9 cellular contexts compared by ENCODE assay signal in genomic region chr12:47686645-47687240, GRCh38. TPM values are rescaled to one million over a fixed set of nuclear protein-coding genes. Genes with fewer than 3 reads are reported as not detected.
DNase-seq lines count a peak whose midpoint lies in the region; ATAC-seq, FAIRE-seq and TF ChIP-seq lines count a peak whose summit lies in the region.
"Had no signal": no experiment of that assay in that cellular context is flagged by ENCODE, and none has a peak within 500 bp of the region (broad histone marks: within the 10 kb centered on the region; RNA-seq: fewer than 3 reads in every experiment).

No MANE protein-coding gene starts in this region.

- peak; percentile 97 for FAIRE-seq in A204.1 (lab: Jason Lieb, UNC)
- peak; percentile 39 for FAIRE-seq in small intestine (lab: Jason Lieb, UNC)

- ATAC-seq in activated B cell treated with CpG ODN at 0.5 μM for 24 hours (ENCODE audit: low read depth): no peak
- no peak for ATAC-seq in gastroesophageal sphincter

- TF ChIP-seq POLR2A in gastroesophageal sphincter (IDR thresholded peaks at IDR 0.05): no peak

- TF ChIP-seq EP300 in gastroesophageal sphincter (IDR thresholded peaks at IDR 0.05): no peak

- intact Hi-C loops in activated B cell treated with CpG ODN at 0.5 μM for 24 hours (cut with micrococcal nuclease): loop anchor here (1.0 to 10.0 kb wide), 4 partner anchors 35 to 1012 kb away; no protein-coding TSS in a partner anchor

- no peak overlapping the region for H3K27ac ChIP-seq in MM.1S (ENCODE audit: low read length)
- no peak overlapping the region for H3K27ac ChIP-seq in gastroesophageal sphincter
- H3K27ac ChIP-seq in small intestine (ENCODE audit: low read depth in 1 of 2, low read length in 1 of 2): no peak overlapping the region

- no peak overlapping the region for H3K27ac Mint-ChIP-seq in activated B cell treated with CpG ODN at 0.5 μM for 24 hours
- H3K27ac Mint-ChIP-seq: stimulated activated naive B cell treated with anti-CD40 and anti-IgM and Interleukin-4, amounts not matched to agents 10 μg/mL and 1 μg/mL and 100 μg/mL, for 72 hours had no signal

- no peaks in the 10 kb centered on the region for H4K20me1 ChIP-seq in MM.1S (ENCODE audit: insufficient read depth, low read length)

- H3K79me2 ChIP-seq in MM.1S (ENCODE audit: low read length): no peaks in the 10 kb centered on the region

- 62 to 74% methylated on average over 4 of the region's 4 CpGs for WGBS in gastroesophageal sphincter (ENCODE audit: low coverage in 1 of 2), 2 donors
- WGBS in small intestine, 3 donors: 76 to 78% (median 76%) methylated on average over 4 of the region's 4 CpGs

- H3K36me3 Mint-ChIP-seq in activated B cell treated with CpG ODN at 0.5 μM for 24 hours (ENCODE audit: low read depth): peaks cover 61% of the 10 kb centered on the region

- H3K4me1 ChIP-seq in MM.1S (ENCODE audit: low read length): no peaks in the 10 kb centered on the region
- no peaks in the 10 kb centered on the region for H3K4me1 ChIP-seq in gastroesophageal sphincter
- no peaks in the 10 kb centered on the region for H3K4me1 ChIP-seq in small intestine (ENCODE audit: control insufficient read depth in 2 of 2, insufficient read depth in 1 of 2, low read depth in 1 of 2, low read length in 1 of 2)

- H3K27me3 Mint-ChIP-seq in activated B cell treated with CpG ODN at 0.5 μM for 24 hours: no peaks in the 10 kb centered on the region
- H3K27me3 Mint-ChIP-seq: stimulated activated naive B cell treated with anti-CD40 and anti-IgM and Interleukin-4, amounts not matched to agents 10 μg/mL and 1 μg/mL and 100 μg/mL, for 72 hours had no signal

- H3K9ac ChIP-seq in MM.1S (ENCODE audit: low read length): no peak overlapping the region

- no peaks in the 10 kb centered on the region for H3K9me3 ChIP-seq in MM.1S (replicated peaks; ENCODE audit: insufficient read depth, low read length)
- no peaks in the 10 kb centered on the region for H3K9me3 ChIP-seq in gastroesophageal sphincter
- no peaks in the 10 kb centered on the region for H3K9me3 ChIP-seq in small intestine (ENCODE audit: control insufficient read depth, low read depth)

- H3K4me3 Mint-ChIP-seq in activated B cell treated with CpG ODN at 0.5 μM for 24 hours: no peak overlapping the region
- H3K4me3 Mint-ChIP-seq: stimulated activated naive B cell treated with anti-CD40 and anti-IgM and Interleukin-4, amounts not matched to agents 10 μg/mL and 1 μg/mL and 100 μg/mL, for 72 hours had no signal

- no peak overlapping the region for H2AFZ ChIP-seq in MM.1S (ENCODE audit: low read length)

- CTCF ChIA-PET in activated B cell treated with CpG ODN at 0.5 μM for 24 hours (lab: Charles Lee): interaction anchor here (0.6 to 4.9 kb wide), 16 partner anchors 8 to 1562 kb away, joined by 3 to 56 read pairs (median 4); partner anchors contain the start of gene RPAP3

- H3K4me3 ChIP-seq in MM.1S (ENCODE audit: low read length) (no peak overlapping the region), gastroesophageal sphincter (no peak overlapping the region), small intestine (ENCODE audit: low read depth in 1 of 2, low read length in 2 of 2) (no peak overlapping the region)

- TF ChIP-seq CTCF in MM.1S (IDR thresholded peaks at IDR 0.05; ENCODE audit: low read length) (peak; percentile 46), activated B cell treated with CpG ODN at 0.5 μM for 24 hours (IDR thresholded peaks at IDR 0.05) (peak; percentile 21), gastroesophageal sphincter (IDR thresholded peaks at IDR 0.05) (peak; percentile 5 to 50 (median 45))

- peak; percentile 65 for DNase-seq in ELR (ENCODE audit: low read depth)
- peak; percentile 34 for DNase-seq in MM.1S
- no peak for DNase-seq in activated B cell treated with CpG ODN at 0.5 μM for 24 hours
- DNase-seq in small intestine: peak; percentile 6
- DNase-seq in mesenteric fat pad (ENCODE audit: low spot score): no peak
- no peak for DNase-seq in GF-D8 (lab: John Stamatoyannopoulos, UW)
- DNase-seq: stimulated activated naive B cell treated with anti-CD40 and anti-IgM and Interleukin-4, amounts not matched to agents 10 μg/mL and 1 μg/mL and 100 μg/mL, for 72 hours had no signal

- H3K4me2 ChIP-seq in MM.1S (ENCODE audit: low read depth, low read length): no peak overlapping the region

- H3F3A ChIP-seq in MM.1S (ENCODE audit: insufficient read depth, low read length): no peaks in the 10 kb centered on the region

- H3K36me3 ChIP-seq in MM.1S (replicated peaks; ENCODE audit: insufficient read depth, low read length): no peaks in the 10 kb centered on the region; the same call in 1 of the 2 replicates
- peaks cover 0 to 55% of the 10 kb centered on the region in 2 donors for H3K36me3 ChIP-seq in gastroesophageal sphincter
- H3K36me3 ChIP-seq in small intestine (ENCODE audit: control insufficient read depth in 2 of 2, insufficient read depth in 2 of 2, low read length in 2 of 2): peaks cover 0 to 6% of the 10 kb centered on the region in 2 donors

- H3K9me3 Mint-ChIP-seq in activated B cell treated with CpG ODN at 0.5 μM for 24 hours: no peaks in the 10 kb centered on the region
- H3K9me3 Mint-ChIP-seq: stimulated activated naive B cell treated with anti-CD40 and anti-IgM and Interleukin-4, amounts not matched to agents 10 μg/mL and 1 μg/mL and 100 μg/mL, for 72 hours had no signal

- H3K4me1 Mint-ChIP-seq in activated B cell treated with CpG ODN at 0.5 μM for 24 hours: peaks cover 8% of the 10 kb centered on the region

- H3K27me3 ChIP-seq in MM.1S (replicated peaks; ENCODE audit: insufficient read depth, low read length) (no peaks in the 10 kb centered on the region), gastroesophageal sphincter (no peaks in the 10 kb centered on the region), small intestine (ENCODE audit: control insufficient read depth in 2 of 2, insufficient read depth in 2 of 2, low read length in 2 of 2) (no peaks in the 10 kb centered on the region)

- POLR2A ChIA-PET in activated B cell treated with CpG ODN at 0.5 μM for 24 hours (lab: Charles Lee): interaction anchor here (0.6 to 1.0 kb wide), 4 partner anchors 339 to 1697 kb away, joined by 3 read pairs; partner anchors contain the start of gene SCAF11

- no peaks in the 10 kb centered on the region for H3K9me2 ChIP-seq in MM.1S (replicated peaks; ENCODE audit: insufficient read depth, low read length)

RNA-seq across cellular contexts. Expression of gene RPAP3, which starts 19.1 kb away (rescaled TPM):
- total RNA-seq in activated B cell treated with CpG ODN at 0.5 μM for 24 hours (58.4 and 60.5 TPM in 2 replicates), gastroesophageal sphincter (10 to 100 TPM; 17.0 to 20.0 (median 18.8) TPM), mesenteric fat pad (17.6 TPM)
- 10 to 100 TPM in 2 of 3 donors, 1 to 10 TPM in 1; 8.7 to 14.6 (median 14.2) TPM for polyA plus RNA-seq in small intestine

RNA-seq across cellular contexts. Expression of gene ENDOU, which starts 38.5 kb away (rescaled TPM):
- total RNA-seq in activated B cell treated with CpG ODN at 0.5 μM for 24 hours (0.24 and 0.37 TPM in 2 replicates), gastroesophageal sphincter (1 to 10 TPM in 2 of 4 donors, under 1 TPM in 2; 0.42 to 1.9 (median 0.75) TPM), mesenteric fat pad (1.4 TPM)
- under 1 TPM in 1 of 3 donors, not detected in 2; 0.30 TPM for polyA plus RNA-seq in small intestine

Comparison
In these comparisons a context has a peak if more than half of its experiments do, and no peak if none do; other contexts are left out.
1. DNase-seq: peak in ELR (single experiment), MM.1S (single experiment) and small intestine (single experiment); none in activated B cell treated with CpG ODN at 0.5 μM for 24 hours (single experiment), mesenteric fat pad (single experiment) and GF-D8 (single experiment).
2. Peak in every context shown above with its lines, with median percentiles within 50 percentile points of each other: CTCF ChIP-seq.